Comparison of ENCODE assay signal across 2 cellular contexts in genomic region chr7:120185940-120186682, GRCh38.
TF ChIP-seq lines count a peak whose summit lies in the region.

No MANE protein-coding gene starts in this region.

TF ChIP-seq in SK-N-SH, 30 proteins besides CTCF, POLR2A, EP300 and RAD21 (continued from another document):
- TF ChIP-seq REST (IDR thresholded peaks at IDR 0.05; ENCODE audit: low read depth, low read length) (no peak), TCF12 (IDR thresholded peaks at IDR 0.05) (no peak), FOSL2 (IDR thresholded peaks at IDR 0.05; ENCODE audit: borderline replicate concordance, low read depth) (no peak), GATA2 (CRISPR knock-in tag; IDR thresholded peaks at IDR 0.05) (no peak), TEAD4 (IDR thresholded peaks at IDR 0.05; ENCODE audit: borderline replicate concordance, insufficient read depth) (no peak), FOXM1 (IDR thresholded peaks at IDR 0.05; ENCODE audit: low read depth) (no peak), RFX5 (IDR thresholded peaks at IDR 0.05; ENCODE audit: low read length) (no peak), USF2 (IDR thresholded peaks at IDR 0.05; ENCODE audit: borderline replicate concordance, low read depth, low read length) (no peak)
TF ChIP-seq in SK-N-SH: peak in this region for 0.

TF ChIP-seq in SK-N-SH treated with all-trans-retinoic acid at 6 μM for 48 hours, 23 proteins besides CTCF, POLR2A, EP300 and RAD21 (continued from another document):
- TF ChIP-seq CSRNP3 (CRISPR knock-in tag; IDR thresholded peaks at IDR 0.05): no peak
